In the genomic region with DNA sequence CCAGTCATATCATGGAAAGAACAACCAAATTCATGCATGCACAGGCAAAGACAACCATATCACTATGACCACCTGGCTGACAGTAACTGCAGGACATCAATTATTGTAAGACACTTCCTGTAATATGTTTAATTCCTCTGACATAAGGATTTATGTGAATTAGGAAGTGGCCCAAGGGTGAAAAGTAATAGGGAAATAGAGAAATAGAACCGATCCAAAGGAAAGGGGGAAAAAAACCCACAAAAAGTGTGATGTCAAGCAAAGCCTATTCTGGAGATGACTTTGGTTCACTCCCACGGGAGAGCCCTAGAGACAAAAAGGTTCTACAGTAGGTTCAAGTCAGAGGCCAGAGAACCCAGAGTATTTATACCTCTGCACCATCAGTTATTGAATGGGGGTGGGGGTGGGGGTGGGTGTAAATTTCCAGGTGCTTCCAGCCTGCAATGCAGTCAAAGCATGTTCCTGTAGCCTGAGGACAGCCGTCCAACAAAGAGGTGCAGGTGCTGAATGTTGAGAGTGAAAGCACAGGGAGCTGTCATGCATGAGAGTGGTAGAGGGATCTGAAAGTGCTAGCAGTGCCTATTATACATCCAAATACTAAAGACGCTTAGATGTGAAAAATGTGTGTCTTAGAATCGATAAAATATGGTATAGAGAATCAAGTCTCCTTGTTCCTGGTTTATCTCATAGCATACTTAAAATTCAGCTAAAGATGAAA, we compare ENCODE assay signal across 12 cellular contexts.
A peak's percentile ranks its signal among the peaks of the same experiment; 100 is the strongest.
DNase-seq lines count a peak whose midpoint lies in the region; ATAC-seq lines count a peak whose summit lies in the region.
"Had no signal": no experiment of that assay in that cellular context is flagged by ENCODE, and none has a peak within 500 bp of the region (broad histone marks: within the 10 kb centered on the region; RNA-seq: fewer than 3 reads in every experiment).

No MANE protein-coding gene starts in this region.

- intact Hi-C loops in CD4-positive, alpha-beta memory T cell (cut with micrococcal nuclease) = no loop called here

- no peaks in the 10 kb centered on the region for H3K27me3 ChIP-seq in CD4-positive, alpha-beta memory T cell (ENCODE audit: insufficient read depth, low read length)
- H3K27me3 ChIP-seq: breast epithelium had no signal

- H3K4me3 ChIP-seq in CD4-positive, alpha-beta memory T cell (ENCODE audit: low read length in 2 of 2) = no peak overlapping the region
- H3K4me3 ChIP-seq: breast epithelium had no signal

- no peaks in the 10 kb centered on the region for H3K27me3 Mint-ChIP-seq in activated naive CD8-positive, alpha-beta T cell treated with anti-CD3 and anti-CD28 coated beads, Interleukin-2, amount 50 U/mL, for 24 hours
- no peaks in the 10 kb centered on the region for H3K27me3 Mint-ChIP-seq in CD4-positive, alpha-beta memory T cell

- H3K9me3 ChIP-seq in CD4-positive, alpha-beta memory T cell (ENCODE audit: control insufficient read depth in 1 of 2, low read length in 2 of 2) = no peaks in the 10 kb centered on the region

- DNase-seq in SHP77 (lab: John Stamatoyannopoulos, UW) (peak; percentile 14 to 72), epidermal melanocyte (ENCODE audit: insufficient read length, low spot score) (no peak), D341Med (ENCODE audit: low spot score) (no peak)
- DNase-seq in activated naive CD8-positive, alpha-beta T cell treated with anti-CD3 and anti-CD28 coated beads, Interleukin-2, amount 50 U/mL, for 24 hours = no peak
- DNase-seq in CD4-positive, alpha-beta memory T cell = no peak
- DNase-seq: EL, left colon, NCI-H226 had no signal

- CTCF ChIA-PET in CD4-positive, alpha-beta memory T cell (lab: Charles Lee; ENCODE audit: partially characterized antibody) = no interaction called here

- no peak overlapping the region for H3K4me3 Mint-ChIP-seq in activated naive CD8-positive, alpha-beta T cell treated with anti-CD3 and anti-CD28 coated beads, Interleukin-2, amount 50 U/mL, for 24 hours
- H3K4me3 Mint-ChIP-seq in CD4-positive, alpha-beta memory T cell = no peak overlapping the region

- H3K4me1 ChIP-seq in CD4-positive, alpha-beta memory T cell (ENCODE audit: insufficient read depth, low read length) = no peaks in the 10 kb centered on the region
- H3K4me1 ChIP-seq: breast epithelium had no signal

- peaks cover 2% of the 10 kb centered on the region for H3K36me3 Mint-ChIP-seq in activated naive CD8-positive, alpha-beta T cell treated with anti-CD3 and anti-CD28 coated beads, Interleukin-2, amount 50 U/mL, for 24 hours (ENCODE audit: low read depth)
- H3K36me3 Mint-ChIP-seq in CD4-positive, alpha-beta memory T cell = peaks cover 5 to 17% of the 10 kb centered on the region in 2 donors

- H3K9me3 Mint-ChIP-seq in activated naive CD8-positive, alpha-beta T cell treated with anti-CD3 and anti-CD28 coated beads, Interleukin-2, amount 50 U/mL, for 24 hours = peaks cover 5% of the 10 kb centered on the region
- peaks cover 4 to 9% (median 5%) of the 10 kb centered on the region in 8 donors for H3K9me3 Mint-ChIP-seq in CD4-positive, alpha-beta memory T cell

- no peak overlapping the region for H3K27ac Mint-ChIP-seq in activated naive CD8-positive, alpha-beta T cell treated with anti-CD3 and anti-CD28 coated beads, Interleukin-2, amount 50 U/mL, for 24 hours
- no peak overlapping the region for H3K27ac Mint-ChIP-seq in CD4-positive, alpha-beta memory T cell

- H3K4me1 Mint-ChIP-seq in activated naive CD8-positive, alpha-beta T cell treated with anti-CD3 and anti-CD28 coated beads, Interleukin-2, amount 50 U/mL, for 24 hours = peaks cover 5% of the 10 kb centered on the region
- H3K4me1 Mint-ChIP-seq in CD4-positive, alpha-beta memory T cell = no peaks in the 10 kb centered on the region

- no peak overlapping the region for H3K27ac ChIP-seq in CD4-positive, alpha-beta memory T cell (ENCODE audit: low read depth, low read length)
- H3K27ac ChIP-seq: breast epithelium had no signal

- H3K36me3 ChIP-seq in CD4-positive, alpha-beta memory T cell (ENCODE audit: insufficient read depth, low read length) = no peaks in the 10 kb centered on the region

- peak; percentile 70 for ATAC-seq in GM18520 (IDR thresholded peaks at IDR 0.05; ENCODE audit: unreplicated experiment)
- peak; percentile 92 for ATAC-seq in GM21367 (IDR thresholded peaks at IDR 0.05; ENCODE audit: unreplicated experiment)
- ATAC-seq in HG03045 (IDR thresholded peaks at IDR 0.05; ENCODE audit: unreplicated experiment) = peak; percentile 91
- ATAC-seq in activated naive CD8-positive, alpha-beta T cell treated with anti-CD3 and anti-CD28 coated beads, Interleukin-2, amount 50 U/mL, for 24 hours = no peak
- ATAC-seq: left colon had no signal

- POLR2A ChIA-PET in CD4-positive, alpha-beta memory T cell (lab: Charles Lee; ENCODE audit: partially characterized antibody) = no interaction called here

Comparison
In these comparisons a context has a peak if more than half of its experiments do, and no peak if none do; other contexts are left out.
1. DNase-seq: peak in SHP77 (2 of 2); none in epidermal melanocyte (single experiment), D341Med (single experiment), activated naive CD8-positive, alpha-beta T cell treated with anti-CD3 and anti-CD28 coated beads, Interleukin-2, amount 50 U/mL, for 24 hours (single experiment) and CD4-positive, alpha-beta memory T cell (0 of 5).